In the genomic region with DNA sequence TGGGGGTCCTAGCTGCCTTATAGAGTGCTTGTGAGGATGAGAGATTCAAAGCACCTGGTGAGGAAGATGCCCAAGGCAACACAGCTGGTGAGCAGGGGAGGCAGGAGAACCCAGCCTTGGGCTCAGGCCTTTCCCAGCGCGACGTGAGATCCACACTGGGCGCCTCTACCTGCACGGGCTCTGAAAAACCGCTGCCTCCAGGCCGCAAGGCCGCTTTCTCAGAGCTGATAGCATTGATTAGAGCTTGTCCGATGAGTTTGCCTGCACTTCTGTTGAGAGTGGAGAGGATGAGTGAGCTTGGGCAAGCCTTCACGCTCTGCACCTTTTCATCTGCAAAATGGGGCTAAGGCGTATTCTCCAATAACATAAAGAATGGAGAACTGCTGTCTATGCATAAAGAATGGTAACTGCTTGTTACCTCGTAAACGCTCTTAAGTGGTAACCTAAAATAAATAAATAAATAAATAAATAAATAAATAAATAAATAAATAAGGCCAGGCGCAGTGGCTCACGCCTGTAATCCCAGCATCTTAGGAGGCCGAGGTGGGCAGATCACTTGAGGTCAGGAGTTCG, we compare ENCODE assay signal across 8 cellular contexts. TPM values are rescaled to one million over a fixed set of nuclear protein-coding genes. Genes with fewer than 3 reads are reported as not detected.
DNase-seq lines count a peak whose midpoint lies in the region; TF ChIP-seq lines count a peak whose summit lies in the region.

No MANE protein-coding gene starts in this region.

- peaks cover 0 to 9% of the 10 kb centered on the region in 2 experiments; a peak in 1 of 4 replicates for H3K4me1 ChIP-seq in SK-N-SH (ENCODE audit: control insufficient read depth in 1 of 2, insufficient read depth in 2 of 2, low read depth in 1 of 2, low read length in 1 of 2)
- peaks cover 7 to 33% (median 23%) of the 10 kb centered on the region in 6 donors for H3K4me1 ChIP-seq in spleen

- H3K36me3 ChIP-seq in SK-N-SH (replicated peaks in 1 of 2; ENCODE audit: control insufficient read depth in 1 of 2, insufficient read depth in 2 of 2, low read length in 1 of 2) (peaks cover 32 to 56% of the 10 kb centered on the region in 2 experiments), spleen (peaks cover under 1 to 54% (median 26%) of the 10 kb centered on the region in 6 donors)

- WGBS in SK-N-SH (ENCODE audit: low lambda C conversion rate) = 79% methylated on average over 11 of the region's 17 CpGs
- WGBS in spleen, 5 donors = 76 to 86% (median 83%) methylated on average over 17 of the region's 17 CpGs

- no peak for TF ChIP-seq RAD21 in SK-N-SH (IDR thresholded peaks at IDR 0.05; ENCODE audit: low read length)

- H3K9ac ChIP-seq in SK-N-SH = peak overlapping the region; percentile 76; the same call in 1 of the 2 replicates

- POLR2A ChIA-PET in SK-N-SH (lab: Yijun Ruan, JAX) = no interaction called here

- H3K9me2 ChIP-seq in SK-N-SH = no peaks in the 10 kb centered on the region

- peak overlapping the region; percentile 72 to 87 for H3K4me3 ChIP-seq in SK-N-SH (ENCODE audit: low read depth in 2 of 2, low read length in 1 of 2)
- H3K4me3 ChIP-seq in fibroblast of pulmonary artery (replicated peaks; ENCODE audit: low read depth, low read length) = peak overlapping the region; percentile 76
- H3K4me3 ChIP-seq in spleen = peak overlapping the region in 5 of 8 donors; percentile 55 to 93 (median 73)

- H2AFZ ChIP-seq in SK-N-SH (ENCODE audit: low read depth) = peak overlapping the region; percentile 54; the same call in 1 of the 2 replicates

- H3K4me2 ChIP-seq in SK-N-SH = peak overlapping the region; percentile 96

- TF ChIP-seq EP300 in SK-N-SH (IDR thresholded peaks at IDR 0.05; ENCODE audit: borderline replicate concordance in 1 of 2, low read depth in 1 of 2, low read length in 1 of 2) = no peak

- H3K27ac ChIP-seq in SK-N-SH (ENCODE audit: low read depth in 2 of 2, low read length in 1 of 2) (peak overlapping the region in 1 of 2 experiments; percentile 65; a peak in 1 of 4 replicates), spleen (peak overlapping the region in 2 of 8 donors; percentile 36 to 74)

- H3K27me3 ChIP-seq in SK-N-SH (ENCODE audit: insufficient read depth) (no peaks in the 10 kb centered on the region), spleen (replicated peaks in 1 of 7) (no peaks in the 10 kb centered on the region)

- TF ChIP-seq CTCF in SK-N-SH (IDR thresholded peaks at IDR 0.05) (no peak), fibroblast of pulmonary artery (IDR thresholded peaks at IDR 0.05; ENCODE audit: low read length, missing control alignments) (no peak), spleen (IDR thresholded peaks at IDR 0.05 in 8 of 11, conservative IDR thresholded peaks at IDR 0.05 in 3 of 11) (no peak), GM10266 (IDR thresholded peaks at IDR 0.05; ENCODE audit: control insufficient read depth, insufficient read depth, low read depth, missing control alignments) (no peak)

- intact Hi-C loops in spleen (cut with DNase I; ENCODE audit: low total_unique reads) = no loop called here

- DNase-seq in DMS53 (lab: John Stamatoyannopoulos, UW) (peak; percentile 56), DMS53 treated with DMSO at 0.1 percent for 48 hours (lab: John Stamatoyannopoulos, UW; ENCODE audit: unreplicated experiment) (no peak), SK-N-SH (no peak), fibroblast of pulmonary artery (ENCODE audit: low read depth) (no peak), spleen (no peak), GM10266 (ENCODE audit: extremely low spot score) (no peak), NCI-H128 (lab: John Stamatoyannopoulos, UW; ENCODE audit: unreplicated experiment) (no peak), NCI-H187 (lab: John Stamatoyannopoulos, UW) (no peak)

- no peak for TF ChIP-seq POLR2A in spleen (IDR thresholded peaks at IDR 0.05)

- CTCF ChIA-PET in SK-N-SH (lab: Yijun Ruan, JAX) = interaction anchor here (0.7 to 1.4 kb wide), 7 partner anchors 9 to 185 kb away, joined by 3 to 4 read pairs (median 3); no protein-coding TSS in a partner anchor

- H3K9me3 ChIP-seq in SK-N-SH = no peaks in the 10 kb centered on the region
- no peaks in the 10 kb centered on the region for H3K9me3 ChIP-seq in spleen

- H3K79me2 ChIP-seq in SK-N-SH (ENCODE audit: insufficient read depth) = peaks cover 13% of the 10 kb centered on the region; the same call in 1 of the 2 replicates

- H4K20me1 ChIP-seq in SK-N-SH (ENCODE audit: insufficient read depth) = peaks cover 11% of the 10 kb centered on the region; the same call in 1 of the 2 replicates

- H3F3A ChIP-seq in SK-N-SH (replicated peaks; ENCODE audit: insufficient read depth) = peaks cover 33% of the 10 kb centered on the region

TF ChIP-seq in SK-N-SH, 30 proteins besides CTCF, POLR2A, EP300 and RAD21:
- no peak for TF ChIP-seq TAF1 (IDR thresholded peaks at IDR 0.05; ENCODE audit: borderline replicate concordance, low read depth, low read length)
- no peak for TF ChIP-seq ELF1 (IDR thresholded peaks at IDR 0.05)
- no peak for TF ChIP-seq NFIC (IDR thresholded peaks at IDR 0.05; ENCODE audit: borderline replicate concordance)
- no peak for TF ChIP-seq NRF1 (IDR thresholded peaks at IDR 0.05; ENCODE audit: low read depth, low read length)
- no peak for TF ChIP-seq FOSL2 (IDR thresholded peaks at IDR 0.05; ENCODE audit: borderline replicate concordance, low read depth)
- no peak for TF ChIP-seq POLR2AphosphoS5 (IDR thresholded peaks at IDR 0.05; ENCODE audit: low read depth, low read length)
- TF ChIP-seq, protein P1, sequence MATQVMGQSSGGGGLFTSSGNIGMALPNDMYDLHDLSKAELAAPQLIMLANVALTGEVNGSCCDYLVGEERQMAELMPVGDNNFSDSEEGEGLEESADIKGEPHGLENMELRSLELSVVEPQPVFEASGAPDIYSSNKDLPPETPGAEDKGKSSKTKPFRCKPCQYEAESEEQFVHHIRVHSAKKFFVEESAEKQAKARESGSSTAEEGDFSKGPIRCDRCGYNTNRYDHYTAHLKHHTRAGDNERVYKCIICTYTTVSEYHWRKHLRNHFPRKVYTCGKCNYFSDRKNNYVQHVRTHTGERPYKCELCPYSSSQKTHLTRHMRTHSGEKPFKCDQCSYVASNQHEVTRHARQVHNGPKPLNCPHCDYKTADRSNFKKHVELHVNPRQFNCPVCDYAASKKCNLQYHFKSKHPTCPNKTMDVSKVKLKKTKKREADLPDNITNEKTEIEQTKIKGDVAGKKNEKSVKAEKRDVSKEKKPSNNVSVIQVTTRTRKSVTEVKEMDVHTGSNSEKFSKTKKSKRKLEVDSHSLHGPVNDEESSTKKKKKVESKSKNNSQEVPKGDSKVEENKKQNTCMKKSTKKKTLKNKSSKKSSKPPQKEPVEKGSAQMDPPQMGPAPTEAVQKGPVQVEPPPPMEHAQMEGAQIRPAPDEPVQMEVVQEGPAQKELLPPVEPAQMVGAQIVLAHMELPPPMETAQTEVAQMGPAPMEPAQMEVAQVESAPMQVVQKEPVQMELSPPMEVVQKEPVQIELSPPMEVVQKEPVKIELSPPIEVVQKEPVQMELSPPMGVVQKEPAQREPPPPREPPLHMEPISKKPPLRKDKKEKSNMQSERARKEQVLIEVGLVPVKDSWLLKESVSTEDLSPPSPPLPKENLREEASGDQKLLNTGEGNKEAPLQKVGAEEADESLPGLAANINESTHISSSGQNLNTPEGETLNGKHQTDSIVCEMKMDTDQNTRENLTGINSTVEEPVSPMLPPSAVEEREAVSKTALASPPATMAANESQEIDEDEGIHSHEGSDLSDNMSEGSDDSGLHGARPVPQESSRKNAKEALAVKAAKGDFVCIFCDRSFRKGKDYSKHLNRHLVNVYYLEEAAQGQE (IDR thresholded peaks at IDR 0.05; ENCODE audit: low read depth, low read length) = no peak
- no peak for TF ChIP-seq MXI1 (IDR thresholded peaks at IDR 0.05; ENCODE audit: low read depth, low read length)
- no peak for TF ChIP-seq GATA2 (CRISPR knock-in tag; IDR thresholded peaks at IDR 0.05)
- no peak for TF ChIP-seq EZH2phosphoT487 (IDR thresholded peaks at IDR 0.05; ENCODE audit: borderline replicate concordance, low read depth)
- no peak for TF ChIP-seq FOXM1 (IDR thresholded peaks at IDR 0.05; ENCODE audit: low read depth)
TF ChIP-seq in SK-N-SH: peak in this region for 0.

RNA-seq across cellular contexts. Expression of a gene that starts 0.9 kb away (rescaled TPM):
- polyA plus RNA-seq in SK-N-SH (2012; rRNA removed) (205 and 251 TPM in 2 replicates), spleen (10 to 100 TPM; 31.9 to 61.4 (median 32.8) TPM)
- polyA plus RNA-seq in SK-N-SH (2012; cell fraction: cytosol; rRNA removed) = 34.5 and 41.4 TPM in 2 replicates
- 1,856 and 2,057 TPM in 2 replicates for polyA plus RNA-seq in SK-N-SH (2012; cell fraction: nucleus; rRNA removed)
- total RNA-seq in spleen = 10 to 100 TPM; 27.0 to 51.6 (median 34.2) TPM

RNA-seq across cellular contexts. Expression of a gene that starts 25.3 kb away (rescaled TPM):
- 84.3 and 94.3 TPM in 2 replicates for polyA plus RNA-seq in SK-N-SH (2012; rRNA removed)
- 150 and 179 TPM in 2 replicates for polyA plus RNA-seq in SK-N-SH (2012; cell fraction: cytosol; rRNA removed)
- 37.2 and 67.1 TPM in 2 replicates for polyA plus RNA-seq in SK-N-SH (2012; cell fraction: nucleus; rRNA removed)
- total RNA-seq in spleen = 100 to 1,000 TPM; 147 to 237 (median 210) TPM
- 100 to 1,000 TPM in 1 of 3 donors, 10 to 100 TPM in 2; 85.8 to 107 (median 96.7) TPM for polyA plus RNA-seq in spleen

RNA-seq across cellular contexts. Expression of a gene that starts 49.4 kb away (rescaled TPM):
- polyA plus RNA-seq in SK-N-SH (2012; rRNA removed) (40.5 and 51.4 TPM in 2 replicates), spleen (10 to 100 TPM; 13.6 to 19.4 (median 18.4) TPM)
- polyA plus RNA-seq in SK-N-SH (2012; cell fraction: cytosol; rRNA removed) = 38.4 and 45.5 TPM in 2 replicates
- polyA plus RNA-seq in SK-N-SH (2012; cell fraction: nucleus; rRNA removed) = 27.1 and 33.1 TPM in 2 replicates
- total RNA-seq in spleen = 10 to 100 TPM; 11.6 to 18.0 (median 15.5) TPM

RNA-seq across cellular contexts. Expression of a gene that starts 55.5 kb away (rescaled TPM):
- 11.4 and 17.2 TPM in 2 replicates for polyA plus RNA-seq in SK-N-SH (2012; rRNA removed)
- 14.5 and 16.3 TPM in 2 replicates for polyA plus RNA-seq in SK-N-SH (2012; cell fraction: cytosol; rRNA removed)
- polyA plus RNA-seq in SK-N-SH (2012; cell fraction: nucleus; rRNA removed) = 15.2 and 23.4 TPM in 2 replicates
- 100 to 1,000 TPM; 115 to 241 (median 130) TPM for total RNA-seq in spleen
- 10 to 100 TPM; 19.0 to 26.5 (median 19.7) TPM for polyA plus RNA-seq in spleen
